In genomic region chr21:30463713-30464112, GRCh38 we compare ENCODE assay signal across 11 cellular contexts. TPM values are rescaled to one million over a fixed set of nuclear protein-coding genes. Genes with fewer than 3 reads are reported as not detected.
A peak's percentile ranks its signal among the peaks of the same experiment; 100 is the strongest.
DNase-seq lines count a peak whose midpoint lies in the region; ATAC-seq and TF ChIP-seq lines count a peak whose summit lies in the region.
"Had no signal": no experiment of that assay in that cellular context is flagged by ENCODE, and none has a peak within 500 bp of the region (broad histone marks: within the 10 kb centered on the region; RNA-seq: fewer than 3 reads in every experiment).

No MANE protein-coding gene starts in this region.

- no peaks in the 10 kb centered on the region for H3K4me1 ChIP-seq in MM.1S (ENCODE audit: low read length)
- H3K4me1 ChIP-seq: SJSA1 had no signal

- POLR2A ChIA-PET in GM10248 (lab: Yijun Ruan, JAX) (no interaction called here), WTC11 (lab: Charles Lee) (no interaction called here)

- 0 out of 2 replicates have a peak overlapping the region, but pooled peaks have one; percentile 9 for H2AFZ ChIP-seq in MM.1S (ENCODE audit: low read length)

- H3K4me1 Mint-ChIP-seq in WTC11 (no peaks in the 10 kb centered on the region), mesothelial cell of epicardium (peaks cover 7% of the 10 kb centered on the region), immature natural killer cell (no peaks in the 10 kb centered on the region)
- H3K4me1 Mint-ChIP-seq in activated T-cell treated with anti-CD3 and anti-CD28 coated beads, Interleukin-2, amount 50 U/mL, for 72 hours (ENCODE audit: low read depth): no peaks in the 10 kb centered on the region

- CTCF ChIA-PET in GM10248 (lab: Yijun Ruan, JAX): interaction anchor here (0.7 kb wide), 1 partner anchor 11 kb away, joined by 3 read pairs; no protein-coding TSS in a partner anchor
- CTCF ChIA-PET in WTC11 (lab: Charles Lee): interaction anchor here (0.6 to 1.8 kb wide), 20 partner anchors 8 to 194 kb away, joined by 3 to 19 read pairs (median 4); partner anchors contain the start of genes KRTAP15-1, KRTAP23-1 and KRTAP25-1

- no peak overlapping the region for H3K9ac ChIP-seq in MM.1S (ENCODE audit: low read length)

- no peak overlapping the region for H3K27ac ChIP-seq in MM.1S (ENCODE audit: low read length)
- H3K27ac ChIP-seq: SJSA1 had no signal

- no peak overlapping the region for H3K4me2 ChIP-seq in MM.1S (ENCODE audit: low read depth, low read length)

- TF ChIP-seq CTCF in GM10248 (IDR thresholded peaks at IDR 0.05; ENCODE audit: control extremely low read depth, extremely low read depth, low read depth, missing control alignments) (peak; percentile 8), MM.1S (IDR thresholded peaks at IDR 0.05; ENCODE audit: low read length) (peak; percentile 64), WTC11 (IDR thresholded peaks at IDR 0.05) (peak; percentile 66), mesothelial cell of epicardium (IDR thresholded peaks at IDR 0.05; ENCODE audit: unreplicated experiment) (peak; percentile 64)

- no peaks in the 10 kb centered on the region for H3K9me3 ChIP-seq in MM.1S (replicated peaks; ENCODE audit: insufficient read depth, low read length)
- H3K9me3 ChIP-seq: SJSA1 had no signal

- H3F3A ChIP-seq in MM.1S (ENCODE audit: insufficient read depth, low read length): no peaks in the 10 kb centered on the region

- no peaks in the 10 kb centered on the region for H3K79me2 ChIP-seq in MM.1S (ENCODE audit: low read length)

- no peak overlapping the region for H3K4me3 ChIP-seq in MM.1S (ENCODE audit: low read length)
- H3K4me3 ChIP-seq: SJSA1 had no signal

- H3K27ac Mint-ChIP-seq in WTC11: no peak overlapping the region
- no peak overlapping the region for H3K27ac Mint-ChIP-seq in mesothelial cell of epicardium
- H3K27ac Mint-ChIP-seq in activated T-cell treated with anti-CD3 and anti-CD28 coated beads, Interleukin-2, amount 50 U/mL, for 72 hours: no peak overlapping the region
- no peak overlapping the region for H3K27ac Mint-ChIP-seq in immature natural killer cell

- H3K9me2 ChIP-seq in MM.1S (replicated peaks; ENCODE audit: insufficient read depth, low read length): no peaks in the 10 kb centered on the region

- no peaks in the 10 kb centered on the region for H4K20me1 ChIP-seq in MM.1S (ENCODE audit: insufficient read depth, low read length)

- H3K27me3 ChIP-seq in MM.1S (replicated peaks; ENCODE audit: insufficient read depth, low read length): no peaks in the 10 kb centered on the region
- H3K27me3 ChIP-seq: SJSA1 had no signal

- DNase-seq in GM10248 (ENCODE audit: extremely low spot score) (no peak), MM.1S (peak; percentile 41), WTC11 (ENCODE audit: low spot score) (no peak), mesothelial cell of epicardium (ENCODE audit: low spot score in 2 of 2, unreplicated experiment in 2 of 2) (no peak), immature natural killer cell (no peak)
- DNase-seq in activated T-cell treated with anti-CD3 and anti-CD28 coated beads, Interleukin-2, amount 50 U/mL, for 72 hours: no peak
- DNase-seq: dermis blood vessel endothelial cell had no signal

- peak; percentile 38; the same call in 1 of the 2 replicates for ATAC-seq in WTC11
- ATAC-seq in HG02870 (IDR thresholded peaks at IDR 0.05; ENCODE audit: unreplicated experiment): no peak
- ATAC-seq in activated T-cell treated with anti-CD3 and anti-CD28 coated beads, Interleukin-2, amount 50 U/mL, for 72 hours (replicated peaks in 1 of 2): no peak
- ATAC-seq in HG03135 (IDR thresholded peaks at IDR 0.05; ENCODE audit: unreplicated experiment): no peak

- H3K9me3 Mint-ChIP-seq in WTC11 (no peaks in the 10 kb centered on the region), mesothelial cell of epicardium (no peaks in the 10 kb centered on the region), immature natural killer cell (peaks cover 0 to 23% (median 8%) of the 10 kb centered on the region in 6 donors)
- no peaks in the 10 kb centered on the region for H3K9me3 Mint-ChIP-seq in activated T-cell treated with anti-CD3 and anti-CD28 coated beads, Interleukin-2, amount 50 U/mL, for 72 hours

- H3K36me3 Mint-ChIP-seq in WTC11 (no peaks in the 10 kb centered on the region), mesothelial cell of epicardium (no peaks in the 10 kb centered on the region), immature natural killer cell (no peaks in the 10 kb centered on the region)
- no peaks in the 10 kb centered on the region for H3K36me3 Mint-ChIP-seq in activated T-cell treated with anti-CD3 and anti-CD28 coated beads, Interleukin-2, amount 50 U/mL, for 72 hours (ENCODE audit: insufficient read depth in 2 of 2)

- H3K4me3 Mint-ChIP-seq in WTC11 (no peak overlapping the region), mesothelial cell of epicardium (no peak overlapping the region), immature natural killer cell (no peak overlapping the region)
- H3K4me3 Mint-ChIP-seq in activated T-cell treated with anti-CD3 and anti-CD28 coated beads, Interleukin-2, amount 50 U/mL, for 72 hours: no peak overlapping the region

- H3K27me3 Mint-ChIP-seq in WTC11 (ENCODE audit: low read depth): no peaks in the 10 kb centered on the region
- no peaks in the 10 kb centered on the region for H3K27me3 Mint-ChIP-seq in mesothelial cell of epicardium (ENCODE audit: low read depth)
- peaks cover 6% of the 10 kb centered on the region for H3K27me3 Mint-ChIP-seq in activated T-cell treated with anti-CD3 and anti-CD28 coated beads, Interleukin-2, amount 50 U/mL, for 72 hours (ENCODE audit: low read depth)
- H3K27me3 Mint-ChIP-seq in immature natural killer cell (ENCODE audit: low read depth in 3 of 3): no peaks in the 10 kb centered on the region

- H3K36me3 ChIP-seq in MM.1S (replicated peaks; ENCODE audit: insufficient read depth, low read length): no peaks in the 10 kb centered on the region
- H3K36me3 ChIP-seq: SJSA1 had no signal

TF ChIP-seq in WTC11, 78 proteins besides CTCF, POLR2A, EP300 and RAD21:
- TF ChIP-seq, protein P1, sequence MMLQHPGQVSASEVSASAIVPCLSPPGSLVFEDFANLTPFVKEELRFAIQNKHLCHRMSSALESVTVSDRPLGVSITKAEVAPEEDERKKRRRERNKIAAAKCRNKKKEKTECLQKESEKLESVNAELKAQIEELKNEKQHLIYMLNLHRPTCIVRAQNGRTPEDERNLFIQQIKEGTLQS (CRISPR knock-in tag; conservative IDR thresholded peaks at IDR 0.05): no peak
- TF ChIP-seq, protein P2, sequence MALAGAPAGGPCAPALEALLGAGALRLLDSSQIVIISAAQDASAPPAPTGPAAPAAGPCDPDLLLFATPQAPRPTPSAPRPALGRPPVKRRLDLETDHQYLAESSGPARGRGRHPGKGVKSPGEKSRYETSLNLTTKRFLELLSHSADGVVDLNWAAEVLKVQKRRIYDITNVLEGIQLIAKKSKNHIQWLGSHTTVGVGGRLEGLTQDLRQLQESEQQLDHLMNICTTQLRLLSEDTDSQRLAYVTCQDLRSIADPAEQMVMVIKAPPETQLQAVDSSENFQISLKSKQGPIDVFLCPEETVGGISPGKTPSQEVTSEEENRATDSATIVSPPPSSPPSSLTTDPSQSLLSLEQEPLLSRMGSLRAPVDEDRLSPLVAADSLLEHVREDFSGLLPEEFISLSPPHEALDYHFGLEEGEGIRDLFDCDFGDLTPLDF (CRISPR knock-in tag; IDR thresholded peaks at IDR 0.05): no peak
- TF ChIP-seq SOX15 (CRISPR knock-in tag; IDR thresholded peaks at IDR 0.05): no peak
TF ChIP-seq in WTC11: peak in this region for 0.

RNA-seq across cellular contexts. Expression of gene KRTAP19-1, which starts 16.5 kb away (rescaled TPM):
- total RNA-seq in WTC11 (2021): not detected in 3 replicates
- total RNA-seq in mesothelial cell of epicardium: not detected in 3 replicates
- total RNA-seq in activated T-cell treated with anti-CD3 and anti-CD28 coated beads, Interleukin-2, amount 50 U/mL, for 72 hours: not detected
- polyA plus RNA-seq in immature natural killer cell: not detected
- total RNA-seq: dermis blood vessel endothelial cell, posterior vena cava, SJSA1 had no signal

RNA-seq across cellular contexts. Expression of gene KRTAP19-2, which starts 23.5 kb away (rescaled TPM):
- total RNA-seq in WTC11 (2021) (not detected in 3 replicates), mesothelial cell of epicardium (not detected in 3 replicates)
- not detected for total RNA-seq in activated T-cell treated with anti-CD3 and anti-CD28 coated beads, Interleukin-2, amount 50 U/mL, for 72 hours
- not detected for polyA plus RNA-seq in immature natural killer cell
- total RNA-seq: dermis blood vessel endothelial cell, posterior vena cava, SJSA1 had no signal

RNA-seq across cellular contexts. Expression of gene KRTAP15-1, which starts 23.6 kb away (rescaled TPM):
- total RNA-seq in WTC11 (2021) (not detected in 3 replicates), mesothelial cell of epicardium (not detected in 3 replicates)
- total RNA-seq in activated T-cell treated with anti-CD3 and anti-CD28 coated beads, Interleukin-2, amount 50 U/mL, for 72 hours: not detected
- not detected for polyA plus RNA-seq in immature natural killer cell
- total RNA-seq: dermis blood vessel endothelial cell, posterior vena cava, SJSA1 had no signal

RNA-seq across cellular contexts. Expression of gene KRTAP19-3, which starts 28.1 kb away (rescaled TPM):
- total RNA-seq in WTC11 (2021) (not detected in 3 replicates), mesothelial cell of epicardium (not detected in 3 replicates)
- total RNA-seq in activated T-cell treated with anti-CD3 and anti-CD28 coated beads, Interleukin-2, amount 50 U/mL, for 72 hours: not detected
- polyA plus RNA-seq in immature natural killer cell: not detected
- total RNA-seq: dermis blood vessel endothelial cell, posterior vena cava, SJSA1 had no signal

RNA-seq across cellular contexts. Expression of gene KRTAP19-4, which starts 33.3 kb away (rescaled TPM):
- total RNA-seq in WTC11 (2021) (not detected in 3 replicates), mesothelial cell of epicardium (not detected in 3 replicates)
- total RNA-seq in activated T-cell treated with anti-CD3 and anti-CD28 coated beads, Interleukin-2, amount 50 U/mL, for 72 hours: not detected
- not detected for polyA plus RNA-seq in immature natural killer cell
- total RNA-seq: dermis blood vessel endothelial cell, posterior vena cava, SJSA1 had no signal

Comparison
In these comparisons a context has a peak if more than half of its experiments do, and no peak if none do; other contexts are left out.
1. CTCF ChIP-seq: peak in every context shown above with its lines; median percentile 66 in WTC11; 64 in MM.1S; 64 in mesothelial cell of epicardium; 8 in GM10248.